ENCODE assay signal across 11 cellular contexts in genomic region chr11:83092488-83093384, GRCh38. TPM values are rescaled to one million over a fixed set of nuclear protein-coding genes. Genes with fewer than 3 reads are reported as not detected.
A peak's percentile ranks its signal among the peaks of the same experiment; 100 is the strongest.
DNase-seq lines count a peak whose midpoint lies in the region; ATAC-seq and TF ChIP-seq lines count a peak whose summit lies in the region.
"Had no signal": no experiment of that assay in that cellular context is flagged by ENCODE, and none has a peak within 500 bp of the region (broad histone marks: within the 10 kb centered on the region; RNA-seq: fewer than 3 reads in every experiment).

No MANE protein-coding gene starts in this region.

- no peak overlapping the region for H3K4me3 Mint-ChIP-seq in nephron
- H3K4me3 Mint-ChIP-seq: activated T-helper 17 cell treated with anti-CD3 and anti-CD28 coated beads, Interleukin-2, amount 50 U/mL, for 72 hours had no signal

- in situ Hi-C loops in Caki2 (cut with HindIII; ENCODE audit: low pct_unique_long_range_greater_than_20kb, low sequenced_read_pairs) (no loop called here), T47D (cut with HindIII; ENCODE audit: low pct_unique_long_range_greater_than_20kb, low sequenced_read_pairs) (no loop called here)

- TF ChIP-seq CTCF in nephron (IDR thresholded peaks at IDR 0.05; ENCODE audit: unreplicated experiment in 3 of 3): no peak

- H3K27ac Mint-ChIP-seq in nephron: peak overlapping the region; percentile 68 to 84 (median 75)
- H3K27ac Mint-ChIP-seq: activated T-helper 17 cell treated with anti-CD3 and anti-CD28 coated beads, Interleukin-2, amount 50 U/mL, for 72 hours had no signal

- DNase-seq in Caki2 (ENCODE audit: low read depth) (peak; percentile 20), M059J (ENCODE audit: low read depth) (peak; percentile 84), T47D (ENCODE audit: low read depth in 1 of 2, low spot score in 1 of 2) (peak; percentile 46 to 86), SK-N-DZ (ENCODE audit: low spot score) (no peak)
- DNase-seq: NCI-H1436, T-helper 1 cell had no signal

- no peaks in the 10 kb centered on the region for H3K27me3 Mint-ChIP-seq in nephron (ENCODE audit: low read depth)
- H3K27me3 Mint-ChIP-seq: activated T-helper 17 cell treated with anti-CD3 and anti-CD28 coated beads, Interleukin-2, amount 50 U/mL, for 72 hours had no signal

- ATAC-seq in GM18519 (IDR thresholded peaks at IDR 0.05; ENCODE audit: low FRiP score, unreplicated experiment) (no peak), HG03196 (IDR thresholded peaks at IDR 0.05; ENCODE audit: unreplicated experiment) (no peak), HG02870 (IDR thresholded peaks at IDR 0.05; ENCODE audit: unreplicated experiment) (no peak)
- ATAC-seq: activated T-helper 17 cell treated with anti-CD3 and anti-CD28 coated beads, Interleukin-2, amount 50 U/mL, for 72 hours had no signal

- peaks cover 5% of the 10 kb centered on the region for H3K4me1 Mint-ChIP-seq in nephron
- H3K4me1 Mint-ChIP-seq: activated T-helper 17 cell treated with anti-CD3 and anti-CD28 coated beads, Interleukin-2, amount 50 U/mL, for 72 hours had no signal

- H3K9me3 Mint-ChIP-seq in nephron: no peaks in the 10 kb centered on the region
- H3K9me3 Mint-ChIP-seq: activated T-helper 17 cell treated with anti-CD3 and anti-CD28 coated beads, Interleukin-2, amount 50 U/mL, for 72 hours had no signal

- no peaks in the 10 kb centered on the region for H3K36me3 Mint-ChIP-seq in nephron (ENCODE audit: low read depth)

RNA-seq across cellular contexts. Expression of gene RAB30, which starts 21.0 kb away (rescaled TPM):
- total RNA-seq in Caki2 (2014; rRNA removed; shearing (Covaris generic); ENCODE audit: low replicate concordance): 3.2 and 5.6 TPM in 2 replicates
- total RNA-seq in M059J (2014; rRNA removed; shearing (Covaris generic)): 9.4 and 12.2 TPM in 2 replicates
- 14.3 and 19.0 TPM in 2 replicates for polyA plus RNA-seq in SK-N-DZ (2014; cell fraction: cytosol; rRNA removed)
- polyA plus RNA-seq in SK-N-DZ (2014; cell fraction: nucleus; rRNA removed): 9.9 and 12.7 TPM in 2 replicates
